12 cellular contexts compared by ENCODE assay signal in genomic region chr2:70440621-70441020, GRCh38.
DNase-seq lines count a peak whose midpoint lies in the region; ATAC-seq and TF ChIP-seq lines count a peak whose summit lies in the region.
"Had no signal": no experiment of that assay in that cellular context is flagged by ENCODE, and none has a peak within 500 bp of the region (broad histone marks: within the 10 kb centered on the region; RNA-seq: fewer than 3 reads in every experiment).

No MANE protein-coding gene starts in this region.

- no peak overlapping the region for H3K4me2 ChIP-seq in mesendoderm (ENCODE audit: low read length)

- no peak overlapping the region for H3K56ac ChIP-seq in mesendoderm (ENCODE audit: low read length)

- H3K9ac ChIP-seq in mesendoderm (ENCODE audit: low read length) = no peak overlapping the region

- H3K27ac ChIP-seq in right atrium auricular region (no peak overlapping the region), uterus (no peak overlapping the region), mesendoderm (ENCODE audit: low read depth, low read length) (no peak overlapping the region)
- H3K27ac ChIP-seq: sigmoid colon had no signal

- POLR2A ChIA-PET in HEK293T (lab: Yijun Ruan, JAX) = no interaction called here

- no peak overlapping the region for H2AK5ac ChIP-seq in mesendoderm (ENCODE audit: low read length)

- H3K36me3 ChIP-seq in right atrium auricular region = no peaks in the 10 kb centered on the region
- H3K36me3 ChIP-seq in uterus = no peaks in the 10 kb centered on the region
- no peaks in the 10 kb centered on the region for H3K36me3 ChIP-seq in mesendoderm (ENCODE audit: control insufficient read depth, insufficient read depth, low read length)
- H3K36me3 ChIP-seq: sigmoid colon had no signal

- no peak overlapping the region for H4K5ac ChIP-seq in mesendoderm (ENCODE audit: low read length)

- H3K27me3 Mint-ChIP-seq in stimulated activated naive CD8-positive, alpha-beta T cell treated with anti-CD3 and anti-CD28 coated beads, Interleukin-15, amount 100 ng/mL, for 72 hours = no peaks in the 10 kb centered on the region

- no peak for ATAC-seq in Right ventricle myocardium inferior
- peak; percentile 80 for ATAC-seq in stimulated activated naive CD8-positive, alpha-beta T cell treated with anti-CD3 and anti-CD28 coated beads, Interleukin-15, amount 100 ng/mL, for 72 hours

- H3K4me3 ChIP-seq in right atrium auricular region (no peak overlapping the region), uterus (no peak overlapping the region), mesendoderm (ENCODE audit: low read length) (no peak overlapping the region)
- H3K4me3 ChIP-seq: sigmoid colon had no signal

- no peak for TF ChIP-seq CTCF in right atrium auricular region (IDR thresholded peaks at IDR 0.05)
- no peak for TF ChIP-seq CTCF in uterus (IDR thresholded peaks at IDR 0.05)

- no peak overlapping the region for H3K23ac ChIP-seq in mesendoderm (ENCODE audit: low read length)

- H3K18ac ChIP-seq in mesendoderm (ENCODE audit: low read length) = no peak overlapping the region

- no peaks in the 10 kb centered on the region for H3K4me1 ChIP-seq in right atrium auricular region
- no peaks in the 10 kb centered on the region for H3K4me1 ChIP-seq in uterus
- no peaks in the 10 kb centered on the region for H3K4me1 ChIP-seq in mesendoderm (ENCODE audit: control insufficient read depth, low read depth, low read length)
- H3K4me1 ChIP-seq: sigmoid colon had no signal

- H3K4ac ChIP-seq in mesendoderm (ENCODE audit: low read depth, low read length) = no peak overlapping the region

- H3K9me3 Mint-ChIP-seq in stimulated activated naive CD8-positive, alpha-beta T cell treated with anti-CD3 and anti-CD28 coated beads, Interleukin-15, amount 100 ng/mL, for 72 hours = peaks cover 0 to 6% of the 10 kb centered on the region in 2 donors

- DNase-seq in right atrium auricular region (ENCODE audit: low spot score) (peak; percentile 26), Right ventricle myocardium inferior (ENCODE audit: missing footprints) (no peak), dermis blood vessel endothelial cell (peak; percentile 23), HEK293T (ENCODE audit: extremely low spot score) (no peak), uterus (no peak), mesendoderm (no peak)
- peak; percentile 30 for DNase-seq in activated CD4-positive, alpha-beta T cell treated with anti-CD3 and anti-CD28 coated beads for 48 hours
- DNase-seq in stimulated activated naive CD8-positive, alpha-beta T cell treated with anti-CD3 and anti-CD28 coated beads, Interleukin-15, amount 100 ng/mL, for 72 hours = peak in 1 of 2 donors; percentile 17
- DNase-seq: H7, IMR-90, NCI-H2107, sigmoid colon had no signal

- H2BK5ac ChIP-seq in mesendoderm (ENCODE audit: low read length) = no peak overlapping the region

- H3K79me2 ChIP-seq in mesendoderm (ENCODE audit: control insufficient read depth, insufficient read depth, low read length) = no peaks in the 10 kb centered on the region

- H3K9me3 ChIP-seq in right atrium auricular region = no peaks in the 10 kb centered on the region
- no peaks in the 10 kb centered on the region for H3K9me3 ChIP-seq in uterus
- H3K9me3 ChIP-seq: sigmoid colon had no signal

- H4K8ac ChIP-seq in mesendoderm (ENCODE audit: low read depth, low read length) = no peak overlapping the region

- H3K27ac Mint-ChIP-seq in stimulated activated naive CD8-positive, alpha-beta T cell treated with anti-CD3 and anti-CD28 coated beads, Interleukin-15, amount 100 ng/mL, for 72 hours = peak overlapping the region; percentile 82 to 96

- CTCF ChIA-PET in HEK293T (lab: Yijun Ruan, JAX) = interaction anchor here (0.5 kb wide), 1 partner anchor 60 kb away, joined by 4 read pairs; no protein-coding TSS in a partner anchor

- H2BK15ac ChIP-seq in mesendoderm (replicated peaks; ENCODE audit: low read depth) = no peak overlapping the region

- H3K79me1 ChIP-seq in mesendoderm (ENCODE audit: low read length) = no peaks in the 10 kb centered on the region

- H3K4me3 Mint-ChIP-seq in stimulated activated naive CD8-positive, alpha-beta T cell treated with anti-CD3 and anti-CD28 coated beads, Interleukin-15, amount 100 ng/mL, for 72 hours = peak overlapping the region; percentile 49 to 50

- no peak for TF ChIP-seq POLR2A in uterus (IDR thresholded peaks at IDR 0.05)

- no peak overlapping the region for H2BK120ac ChIP-seq in mesendoderm (ENCODE audit: low read depth, low read length)

- H3K4me1 Mint-ChIP-seq in stimulated activated naive CD8-positive, alpha-beta T cell treated with anti-CD3 and anti-CD28 coated beads, Interleukin-15, amount 100 ng/mL, for 72 hours = peaks cover 30% of the 10 kb centered on the region

- H3K27me3 ChIP-seq in right atrium auricular region (no peaks in the 10 kb centered on the region), uterus (no peaks in the 10 kb centered on the region), mesendoderm (ENCODE audit: insufficient read depth, low read length, poor library complexity) (no peaks in the 10 kb centered on the region)
- H3K27me3 ChIP-seq: sigmoid colon had no signal

- intact Hi-C loops in Right ventricle myocardium inferior (cut with DNase I) (no loop called here), uterus (cut with DNase I; ENCODE audit: low total_unique reads) (no loop called here)

TF ChIP-seq in HEK293T, 16 proteins besides CTCF, POLR2A, EP300 and RAD21:
- TF ChIP-seq TARDBP (IDR thresholded peaks at IDR 0.05) (no peak), L3MBTL2 (conservative IDR thresholded peaks at IDR 0.05) (no peak), ELF4 (IDR thresholded peaks at IDR 0.05) (no peak), HDGF (IDR thresholded peaks at IDR 0.05; ENCODE audit: borderline replicate concordance) (no peak), FOXK2 (IDR thresholded peaks at IDR 0.05) (no peak)

Comparison
In these comparisons a context has a peak if more than half of its experiments do, and no peak if none do; other contexts are left out.
1. DNase-seq: peak in right atrium auricular region (single experiment), activated CD4-positive, alpha-beta T cell treated with anti-CD3 and anti-CD28 coated beads for 48 hours (single experiment) and dermis blood vessel endothelial cell (single experiment); none in Right ventricle myocardium inferior (single experiment), HEK293T (single experiment), uterus (0 of 2) and mesendoderm (single experiment).